2 cellular contexts compared by ENCODE assay signal in the genomic region with DNA sequence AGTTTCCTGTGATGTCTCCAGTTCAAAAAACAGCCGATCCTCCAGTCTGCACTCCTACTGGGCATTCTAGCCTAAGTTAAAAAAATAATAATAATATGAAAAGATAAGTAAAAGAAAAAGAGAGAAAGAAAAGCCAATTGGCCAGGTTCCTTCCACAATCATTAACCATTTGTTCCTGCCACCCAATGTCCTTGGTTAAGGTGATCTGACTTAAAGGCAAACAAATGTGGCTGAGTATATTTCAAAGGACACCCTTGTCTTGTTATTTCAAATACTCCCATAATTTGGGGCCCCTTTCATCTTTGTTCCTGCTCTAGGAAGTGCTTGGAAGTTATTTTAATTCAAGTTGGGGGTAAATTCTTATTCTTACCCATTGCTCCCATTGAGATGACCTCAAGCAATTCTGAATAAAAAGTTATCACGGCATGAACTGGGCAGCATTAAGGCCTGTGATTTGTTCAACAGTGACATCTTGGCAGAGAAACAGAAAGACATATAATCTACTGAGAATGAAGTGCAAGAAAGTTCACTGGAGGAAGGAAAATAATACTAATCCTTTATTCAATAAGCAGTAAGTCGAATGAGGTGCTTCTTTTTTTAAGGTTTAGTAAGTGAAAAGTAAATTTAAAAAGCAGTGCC.
TF ChIP-seq lines count a peak whose summit lies in the region.

No MANE protein-coding gene starts in this region.

TF ChIP-seq in HepG2, 621 proteins besides CTCF, POLR2A, EP300 and RAD21:
- TF ChIP-seq RCOR2 (CRISPR knock-in tag; IDR thresholded peaks at IDR 0.05) (no peak), KLF12 (CRISPR knock-in tag; IDR thresholded peaks at IDR 0.05; ENCODE audit: borderline replicate concordance) (no peak), HNRNPK (IDR thresholded peaks at IDR 0.05; ENCODE audit: low read depth, low read length, poor library complexity, severe bottlenecking) (no peak), NFIB (CRISPR knock-in tag; IDR thresholded peaks at IDR 0.05; ENCODE audit: borderline replicate concordance) (no peak), ATRX (CRISPR knock-in tag; IDR thresholded peaks at IDR 0.05; ENCODE audit: borderline replicate concordance) (no peak), ZNF777 (CRISPR knock-in tag; IDR thresholded peaks at IDR 0.05) (no peak), ZNF713 (CRISPR knock-in tag; IDR thresholded peaks at IDR 0.05) (no peak)
- TF ChIP-seq, protein P1, sequence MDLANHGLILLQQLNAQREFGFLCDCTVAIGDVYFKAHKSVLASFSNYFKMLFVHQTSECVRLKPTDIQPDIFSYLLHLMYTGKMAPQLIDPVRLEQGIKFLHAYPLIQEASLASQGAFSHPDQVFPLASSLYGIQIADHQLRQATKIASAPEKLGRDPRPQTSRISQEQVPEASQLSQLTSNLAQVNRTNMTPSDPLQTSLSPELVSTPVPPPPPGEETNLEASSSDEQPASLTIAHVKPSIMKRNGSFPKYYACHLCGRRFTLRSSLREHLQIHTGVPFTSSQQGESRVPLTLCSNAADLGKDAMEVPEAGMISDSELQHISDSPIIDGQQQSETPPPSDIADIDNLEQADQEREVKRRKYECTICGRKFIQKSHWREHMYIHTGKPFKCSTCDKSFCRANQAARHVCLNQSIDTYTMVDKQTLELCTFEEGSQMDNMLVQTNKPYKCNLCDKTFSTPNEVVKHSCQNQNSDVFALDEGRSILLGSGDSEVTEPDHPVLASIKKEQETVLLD (CRISPR knock-in tag; IDR thresholded peaks at IDR 0.05; ENCODE audit: low read depth), result no peak
- TF ChIP-seq, protein P2, sequence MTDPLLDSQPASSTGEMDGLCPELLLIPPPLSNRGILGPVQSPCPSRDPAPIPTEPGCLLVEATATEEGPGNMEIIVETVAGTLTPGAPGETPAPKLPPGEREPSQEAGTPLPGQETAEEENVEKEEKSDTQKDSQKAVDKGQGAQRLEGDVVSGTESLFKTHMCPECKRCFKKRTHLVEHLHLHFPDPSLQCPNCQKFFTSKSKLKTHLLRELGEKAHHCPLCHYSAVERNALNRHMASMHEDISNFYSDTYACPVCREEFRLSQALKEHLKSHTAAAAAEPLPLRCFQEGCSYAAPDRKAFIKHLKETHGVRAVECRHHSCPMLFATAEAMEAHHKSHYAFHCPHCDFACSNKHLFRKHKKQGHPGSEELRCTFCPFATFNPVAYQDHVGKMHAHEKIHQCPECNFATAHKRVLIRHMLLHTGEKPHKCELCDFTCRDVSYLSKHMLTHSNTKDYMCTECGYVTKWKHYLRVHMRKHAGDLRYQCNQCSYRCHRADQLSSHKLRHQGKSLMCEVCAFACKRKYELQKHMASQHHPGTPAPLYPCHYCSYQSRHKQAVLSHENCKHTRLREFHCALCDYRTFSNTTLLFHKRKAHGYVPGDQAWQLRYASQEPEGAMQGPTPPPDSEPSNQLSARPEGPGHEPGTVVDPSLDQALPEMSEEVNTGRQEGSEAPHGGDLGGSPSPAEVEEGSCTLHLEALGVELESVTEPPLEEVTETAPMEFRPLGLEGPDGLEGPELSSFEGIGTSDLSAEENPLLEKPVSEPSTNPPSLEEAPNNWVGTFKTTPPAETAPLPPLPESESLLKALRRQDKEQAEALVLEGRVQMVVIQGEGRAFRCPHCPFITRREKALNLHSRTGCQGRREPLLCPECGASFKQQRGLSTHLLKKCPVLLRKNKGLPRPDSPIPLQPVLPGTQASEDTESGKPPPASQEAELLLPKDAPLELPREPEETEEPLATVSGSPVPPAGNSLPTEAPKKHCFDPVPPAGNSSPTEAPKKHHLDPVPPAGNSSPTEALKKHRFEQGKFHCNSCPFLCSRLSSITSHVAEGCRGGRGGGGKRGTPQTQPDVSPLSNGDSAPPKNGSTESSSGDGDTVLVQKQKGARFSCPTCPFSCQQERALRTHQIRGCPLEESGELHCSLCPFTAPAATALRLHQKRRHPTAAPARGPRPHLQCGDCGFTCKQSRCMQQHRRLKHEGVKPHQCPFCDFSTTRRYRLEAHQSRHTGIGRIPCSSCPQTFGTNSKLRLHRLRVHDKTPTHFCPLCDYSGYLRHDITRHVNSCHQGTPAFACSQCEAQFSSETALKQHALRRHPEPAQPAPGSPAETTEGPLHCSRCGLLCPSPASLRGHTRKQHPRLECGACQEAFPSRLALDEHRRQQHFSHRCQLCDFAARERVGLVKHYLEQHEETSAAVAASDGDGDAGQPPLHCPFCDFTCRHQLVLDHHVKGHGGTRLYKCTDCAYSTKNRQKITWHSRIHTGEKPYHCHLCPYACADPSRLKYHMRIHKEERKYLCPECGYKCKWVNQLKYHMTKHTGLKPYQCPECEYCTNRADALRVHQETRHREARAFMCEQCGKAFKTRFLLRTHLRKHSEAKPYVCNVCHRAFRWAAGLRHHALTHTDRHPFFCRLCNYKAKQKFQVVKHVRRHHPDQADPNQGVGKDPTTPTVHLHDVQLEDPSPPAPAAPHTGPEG (CRISPR knock-in tag; IDR thresholded peaks at IDR 0.05), result no peak

TF ChIP-seq in neural cell, 6 proteins besides CTCF, POLR2A, EP300 and RAD21:
- TF ChIP-seq TAF1 (IDR thresholded peaks at IDR 0.05; ENCODE audit: low read depth) (no peak), POLR2AphosphoS5 (IDR thresholded peaks at IDR 0.05) (no peak), EZH2 (IDR thresholded peaks at IDR 0.05; ENCODE audit: borderline replicate concordance, insufficient read depth, low read length, poor library complexity, severe bottlenecking) (no peak), SMC3 (conservative IDR thresholded peaks at IDR 0.05; ENCODE audit: poor library complexity) (no peak), MXI1 (conservative IDR thresholded peaks at IDR 0.05; ENCODE audit: poor library complexity, severe bottlenecking) (no peak)
- TF ChIP-seq, protein P3, sequence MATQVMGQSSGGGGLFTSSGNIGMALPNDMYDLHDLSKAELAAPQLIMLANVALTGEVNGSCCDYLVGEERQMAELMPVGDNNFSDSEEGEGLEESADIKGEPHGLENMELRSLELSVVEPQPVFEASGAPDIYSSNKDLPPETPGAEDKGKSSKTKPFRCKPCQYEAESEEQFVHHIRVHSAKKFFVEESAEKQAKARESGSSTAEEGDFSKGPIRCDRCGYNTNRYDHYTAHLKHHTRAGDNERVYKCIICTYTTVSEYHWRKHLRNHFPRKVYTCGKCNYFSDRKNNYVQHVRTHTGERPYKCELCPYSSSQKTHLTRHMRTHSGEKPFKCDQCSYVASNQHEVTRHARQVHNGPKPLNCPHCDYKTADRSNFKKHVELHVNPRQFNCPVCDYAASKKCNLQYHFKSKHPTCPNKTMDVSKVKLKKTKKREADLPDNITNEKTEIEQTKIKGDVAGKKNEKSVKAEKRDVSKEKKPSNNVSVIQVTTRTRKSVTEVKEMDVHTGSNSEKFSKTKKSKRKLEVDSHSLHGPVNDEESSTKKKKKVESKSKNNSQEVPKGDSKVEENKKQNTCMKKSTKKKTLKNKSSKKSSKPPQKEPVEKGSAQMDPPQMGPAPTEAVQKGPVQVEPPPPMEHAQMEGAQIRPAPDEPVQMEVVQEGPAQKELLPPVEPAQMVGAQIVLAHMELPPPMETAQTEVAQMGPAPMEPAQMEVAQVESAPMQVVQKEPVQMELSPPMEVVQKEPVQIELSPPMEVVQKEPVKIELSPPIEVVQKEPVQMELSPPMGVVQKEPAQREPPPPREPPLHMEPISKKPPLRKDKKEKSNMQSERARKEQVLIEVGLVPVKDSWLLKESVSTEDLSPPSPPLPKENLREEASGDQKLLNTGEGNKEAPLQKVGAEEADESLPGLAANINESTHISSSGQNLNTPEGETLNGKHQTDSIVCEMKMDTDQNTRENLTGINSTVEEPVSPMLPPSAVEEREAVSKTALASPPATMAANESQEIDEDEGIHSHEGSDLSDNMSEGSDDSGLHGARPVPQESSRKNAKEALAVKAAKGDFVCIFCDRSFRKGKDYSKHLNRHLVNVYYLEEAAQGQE (IDR thresholded peaks at IDR 0.05; ENCODE audit: borderline replicate concordance), result no peak
TF ChIP-seq in neural cell: peak in this region for 0.
